9 cellular contexts compared by ENCODE assay signal in genomic region chr3:31968927-31969418, GRCh38.
DNase-seq lines count a peak whose midpoint lies in the region; ATAC-seq and TF ChIP-seq lines count a peak whose summit lies in the region.
"Had no signal": no experiment of that assay in that cellular context is flagged by ENCODE, and none has a peak within 500 bp of the region (broad histone marks: within the 10 kb centered on the region; RNA-seq: fewer than 3 reads in every experiment).

No MANE protein-coding gene starts in this region.

- H3K4me3 ChIP-seq in epithelial cell of esophagus (ENCODE audit: low read length) = peak overlapping the region; percentile 7

- H3K27ac Mint-ChIP-seq in nephron = peak overlapping the region; percentile 84 to 92 (median 90)
- H3K27ac Mint-ChIP-seq: CD8-positive, alpha-beta T cell had no signal

- peak overlapping the region in 2 of 3 experiments; percentile 6 to 26 for H3K4me3 Mint-ChIP-seq in nephron
- H3K4me3 Mint-ChIP-seq: CD8-positive, alpha-beta T cell had no signal

- peaks cover 43% of the 10 kb centered on the region for H3K4me1 Mint-ChIP-seq in nephron

- no peak for TF ChIP-seq CTCF in epithelial cell of esophagus (IDR thresholded peaks at IDR 0.05; ENCODE audit: insufficient read depth, low read depth, low read length, missing control alignments)
- TF ChIP-seq CTCF in nephron (IDR thresholded peaks at IDR 0.05; ENCODE audit: unreplicated experiment in 3 of 3) = no peak

- ATAC-seq in HG03432 (IDR thresholded peaks at IDR 0.05; ENCODE audit: unreplicated experiment) (no peak), HG03025 (IDR thresholded peaks at IDR 0.05; ENCODE audit: low FRiP score, unreplicated experiment) (no peak), GM21526 (IDR thresholded peaks at IDR 0.05; ENCODE audit: low FRiP score, unreplicated experiment) (no peak)
- ATAC-seq: CD8-positive, alpha-beta T cell had no signal

- H3K36me3 Mint-ChIP-seq in nephron (ENCODE audit: low read depth) = no peaks in the 10 kb centered on the region
- H3K36me3 Mint-ChIP-seq: CD8-positive, alpha-beta T cell had no signal

- DNase-seq in AG08396 (ENCODE audit: low spot score) = peak; percentile 80
- DNase-seq in NCI-H226 = peak; percentile 72
- peak; percentile 86 for DNase-seq in epithelial cell of esophagus (ENCODE audit: low read depth)
- DNase-seq in DMS53 treated with DMSO at 0.1 percent for 48 hours (lab: John Stamatoyannopoulos, UW; ENCODE audit: unreplicated experiment) = no peak
- DNase-seq: CD8-positive, alpha-beta T cell had no signal

- peaks cover 5% of the 10 kb centered on the region for H3K27me3 Mint-ChIP-seq in nephron (ENCODE audit: low read depth)

- H3K9me3 Mint-ChIP-seq in nephron = no peaks in the 10 kb centered on the region
- H3K9me3 Mint-ChIP-seq: CD8-positive, alpha-beta T cell had no signal
